In genomic region chr6:111540971-111541719, GRCh38 we compare ENCODE assay signal across 1 cellular context.
TF ChIP-seq lines count a peak whose summit lies in the region.

No MANE protein-coding gene starts in this region.

TF ChIP-seq in K562, 482 proteins besides CTCF, POLR2A, EP300 and RAD21 (continued from another document):
- no peak for TF ChIP-seq ZNF518B (CRISPR knock-in tag; IDR thresholded peaks at IDR 0.05)
- TF ChIP-seq CREBBP (IDR thresholded peaks at IDR 0.05; ENCODE audit: low read depth, low read length), result no peak
- no peak for TF ChIP-seq SREBF1 (IDR thresholded peaks at IDR 0.05; ENCODE audit: borderline replicate concordance, low read depth, low read length)
